Comparison of ENCODE assay signal across 24 cellular contexts in the genomic region with DNA sequence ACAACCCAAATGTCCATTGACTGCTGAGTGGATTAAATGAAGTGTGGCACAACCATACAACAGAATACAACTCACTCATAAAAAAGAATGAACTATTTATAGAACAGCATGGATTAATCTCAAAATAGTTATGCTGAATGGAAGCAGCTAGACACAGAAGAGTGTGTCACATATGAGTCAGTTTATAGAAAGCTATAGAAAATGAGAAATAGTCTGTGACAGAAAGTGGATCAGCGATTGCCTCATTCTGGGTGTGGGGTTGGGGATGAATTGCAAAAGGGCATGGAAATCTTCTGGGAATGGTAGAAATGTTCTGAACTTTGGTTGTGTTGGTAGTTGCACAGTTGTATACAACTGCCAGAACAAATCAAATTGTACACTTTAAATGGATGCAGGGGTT. TPM values are rescaled to one million over a fixed set of nuclear protein-coding genes. Genes with fewer than 3 reads are reported as not detected.
DNase-seq lines count a peak whose midpoint lies in the region; ATAC-seq, FAIRE-seq and TF ChIP-seq lines count a peak whose summit lies in the region.
"Had no signal": no experiment of that assay in that cellular context is flagged by ENCODE, and none has a peak within 500 bp of the region (broad histone marks: within the 10 kb centered on the region; RNA-seq: fewer than 3 reads in every experiment).

No MANE protein-coding gene starts in this region.

- H3K4me1 Mint-ChIP-seq in HFFc6 (ENCODE audit: low read depth), result peaks cover 38% of the 10 kb centered on the region
- H3K4me1 Mint-ChIP-seq in astrocyte (ENCODE audit: low read depth, unreplicated experiment), result peaks cover 5% of the 10 kb centered on the region
- H3K4me1 Mint-ChIP-seq: activated CD4-positive, alpha-beta memory T cell treated with anti-CD3 and anti-CD28 coated beads, Interleukin-2, amount 10 ng/mL, durations not matched to agents 7 days and 5 days had no signal

- no peak overlapping the region for H3K4me2 ChIP-seq in astrocyte (ENCODE audit: low read length)

- no peaks in the 10 kb centered on the region for H3K36me3 ChIP-seq in astrocyte (ENCODE audit: insufficient read depth, low read length)
- no peaks in the 10 kb centered on the region for H3K36me3 ChIP-seq in colonic mucosa
- H3K36me3 ChIP-seq: gastrocnemius medialis, WERI-Rb-1 had no signal

- H3K9ac ChIP-seq in astrocyte (ENCODE audit: low read length), result no peak overlapping the region
- H3K9ac ChIP-seq in colonic mucosa (ENCODE audit: low read depth in 2 of 2, low read length in 2 of 2), result no peak overlapping the region

- H3K27me3 Mint-ChIP-seq in HFFc6 (ENCODE audit: insufficient read depth) (no peaks in the 10 kb centered on the region), astrocyte (ENCODE audit: low read depth, unreplicated experiment) (peaks cover 2% of the 10 kb centered on the region)

- TF ChIP-seq CTCF in HFFc6 (IDR thresholded peaks at IDR 0.05) (no peak), astrocyte (IDR thresholded peaks at IDR 0.05; ENCODE audit: insufficient read depth, low read depth, low read length) (no peak), fibroblast of pulmonary artery (IDR thresholded peaks at IDR 0.05; ENCODE audit: low read length, missing control alignments) (no peak), colonic mucosa (IDR thresholded peaks at IDR 0.05) (no peak)

- H3K9me3 ChIP-seq in astrocyte (ENCODE audit: insufficient read depth, low read depth, low read length) (no peaks in the 10 kb centered on the region), colonic mucosa (no peaks in the 10 kb centered on the region)
- H3K9me3 ChIP-seq: gastrocnemius medialis had no signal

- no peak for ATAC-seq in GM21447 (IDR thresholded peaks at IDR 0.05; ENCODE audit: unreplicated experiment)
- ATAC-seq: activated naive CD8-positive, alpha-beta T cell treated with anti-CD3 and anti-CD28 coated beads, Interleukin-2, amount 50 U/mL, for 24 hours; CD8-positive, alpha-beta T cell; gastrocnemius medialis; HepG2; left lobe of liver had no signal

- H2AFZ ChIP-seq in astrocyte (ENCODE audit: low read depth, low read length), result no peak overlapping the region

- no peak overlapping the region for H3K27ac ChIP-seq in astrocyte (ENCODE audit: low read depth, low read length)
- H3K27ac ChIP-seq in colonic mucosa, result no peak overlapping the region
- H3K27ac ChIP-seq: gastrocnemius medialis, WERI-Rb-1 had no signal

- H3K9me3 Mint-ChIP-seq in HFFc6, result no peaks in the 10 kb centered on the region; the same call in 1 of the 2 replicates
- no peaks in the 10 kb centered on the region for H3K9me3 Mint-ChIP-seq in astrocyte (ENCODE audit: unreplicated experiment)
- H3K9me3 Mint-ChIP-seq: activated CD4-positive, alpha-beta memory T cell treated with anti-CD3 and anti-CD28 coated beads, Interleukin-2, amount 10 ng/mL, durations not matched to agents 7 days and 5 days; activated naive CD8-positive, alpha-beta T cell treated with anti-CD3 and anti-CD28 coated beads, Interleukin-2, amount 50 U/mL, for 24 hours; CD8-positive, alpha-beta T cell; effector memory CD8-positive, alpha-beta T cell had no signal

- H4K20me1 ChIP-seq in astrocyte (ENCODE audit: insufficient read depth, low read length), result no peaks in the 10 kb centered on the region

- DNase-seq in AG08395 (ENCODE audit: low spot score) (peak; percentile 22), HFFc6 (peak; percentile 59), astrocyte (ENCODE audit: low read depth) (peak; percentile 32), fibroblast of pulmonary artery (ENCODE audit: low read depth) (peak; percentile 50), colonic mucosa (no peak), NCI-H446 (lab: John Stamatoyannopoulos, UW) (no peak)
- DNase-seq in central memory CD4-positive, alpha-beta T cell, result no peak
- DNase-seq: activated CD4-positive, alpha-beta memory T cell treated with anti-CD3 and anti-CD28 coated beads, Interleukin-2, amount 10 ng/mL, durations not matched to agents 7 days and 5 days; activated naive CD8-positive, alpha-beta T cell treated with anti-CD3 and anti-CD28 coated beads, Interleukin-2, amount 50 U/mL, for 24 hours; activated T-cell treated with anti-CD3 and anti-CD28 coated beads, Interleukin-2, amount 50 U/mL, for 48 hours; caudate nucleus; CD8-positive, alpha-beta T cell; DMS79; effector memory CD8-positive, alpha-beta T cell; gastrocnemius medialis; NCI-H187 treated with DMSO at 0.1 percent for 48 hours; stimulated activated CD4-positive, alpha-beta T cell treated with anti-CD3 and anti-CD28 coated beads, Interleukin-15, amount 100 ng/mL, for 24 hours; stimulated activated naive CD4-positive, alpha-beta T cell treated with Interleukin-2 at 50 U/mL for 16 hours; T-helper 1 cell; WERI-Rb-1 had no signal

- H3K36me3 Mint-ChIP-seq in HFFc6 (ENCODE audit: low read depth), result peaks cover 6% of the 10 kb centered on the region
- H3K36me3 Mint-ChIP-seq in astrocyte (ENCODE audit: low read depth, unreplicated experiment), result no peaks in the 10 kb centered on the region
- H3K36me3 Mint-ChIP-seq: CD8-positive, alpha-beta T cell had no signal

- peak; percentile 5 for FAIRE-seq in astrocyte (lab: Jason Lieb, UNC)
- FAIRE-seq: GM18507, HepG2 had no signal

- no peaks in the 10 kb centered on the region for H3K79me2 ChIP-seq in astrocyte (ENCODE audit: insufficient read depth, low read length)

- H3K4me3 Mint-ChIP-seq in HFFc6 (no peak overlapping the region), astrocyte (ENCODE audit: unreplicated experiment) (no peak overlapping the region)
- H3K4me3 Mint-ChIP-seq: activated CD4-positive, alpha-beta memory T cell treated with anti-CD3 and anti-CD28 coated beads, Interleukin-2, amount 10 ng/mL, durations not matched to agents 7 days and 5 days; activated naive CD8-positive, alpha-beta T cell treated with anti-CD3 and anti-CD28 coated beads, Interleukin-2, amount 50 U/mL, for 24 hours; CD8-positive, alpha-beta T cell; effector memory CD8-positive, alpha-beta T cell had no signal

- H3K27me3 ChIP-seq in astrocyte (ENCODE audit: insufficient read depth, low read length) (no peaks in the 10 kb centered on the region), colonic mucosa (no peaks in the 10 kb centered on the region)
- H3K27me3 ChIP-seq: gastrocnemius medialis had no signal

- no peak overlapping the region for H3K4me3 ChIP-seq in astrocyte (ENCODE audit: insufficient read depth, low read depth, low read length)
- no peak overlapping the region for H3K4me3 ChIP-seq in fibroblast of pulmonary artery (replicated peaks; ENCODE audit: low read depth, low read length)
- no peak overlapping the region for H3K4me3 ChIP-seq in colonic mucosa
- H3K4me3 ChIP-seq: gastrocnemius medialis had no signal

- H3K4me1 ChIP-seq in astrocyte (ENCODE audit: insufficient read depth, low read length), result peaks cover 9% of the 10 kb centered on the region
- H3K4me1 ChIP-seq in colonic mucosa, result no peaks in the 10 kb centered on the region
- H3K4me1 ChIP-seq: gastrocnemius medialis had no signal

- intact Hi-C loops in colonic mucosa (cut with DNase I), result no loop called here

- H3K27ac Mint-ChIP-seq in HFFc6, result peak overlapping the region; percentile 56
- peak overlapping the region; percentile 21 for H3K27ac Mint-ChIP-seq in astrocyte (ENCODE audit: unreplicated experiment)
- H3K27ac Mint-ChIP-seq: activated CD4-positive, alpha-beta memory T cell treated with anti-CD3 and anti-CD28 coated beads, Interleukin-2, amount 10 ng/mL, durations not matched to agents 7 days and 5 days; activated naive CD8-positive, alpha-beta T cell treated with anti-CD3 and anti-CD28 coated beads, Interleukin-2, amount 50 U/mL, for 24 hours; CD8-positive, alpha-beta T cell; effector memory CD8-positive, alpha-beta T cell had no signal

RNA-seq across cellular contexts. Expression of gene PRR5L, which starts 37.4 kb away (rescaled TPM):
- total RNA-seq in HFFc6 (2021; fragmentation: NEBNext Ultra II Directional; extraction: Animal tissue kit (Norgen Biotek cat#: 25700)), result 10 to 100 TPM; 19.9 to 27.5 (median 24.9) TPM
- total RNA-seq in astrocyte, result 55.6 and 56.0 TPM in 2 replicates
- 100 to 1,000 TPM in 1 of 2 donors, 10 to 100 TPM in 1; 80.9 to 169 TPM for total RNA-seq in colonic mucosa
- total RNA-seq: HepG2 had no signal

RNA-seq across cellular contexts. Expression of gene COMMD9, which starts 44.2 kb away (rescaled TPM):
- total RNA-seq in HFFc6 (2021; fragmentation: NEBNext Ultra II Directional; extraction: Animal tissue kit (Norgen Biotek cat#: 25700)), result 10 to 100 TPM; 75.4 to 88.9 (median 81.7) TPM
- total RNA-seq in astrocyte, result 77.6 and 78.4 TPM in 2 replicates
- total RNA-seq in colonic mucosa, result 10 to 100 TPM; 40.6 to 55.9 TPM

Comparison
In these comparisons a context has a peak if more than half of its experiments do, and no peak if none do; other contexts are left out.
1. DNase-seq: peak in AG08395 (single experiment), HFFc6 (single experiment), astrocyte (single experiment) and fibroblast of pulmonary artery (single experiment); none in colonic mucosa (single experiment), NCI-H446 (0 of 2) and central memory CD4-positive, alpha-beta T cell (single experiment).